ENCODE assay signal across 4 cellular contexts in genomic region chr11:63963895-63964294, GRCh38. TPM values are rescaled to one million over a fixed set of nuclear protein-coding genes. Genes with fewer than 3 reads are reported as not detected.
"Had no signal": no experiment of that assay in that cellular context is flagged by ENCODE, and none has a peak within 500 bp of the region (broad histone marks: within the 10 kb centered on the region; RNA-seq: fewer than 3 reads in every experiment).

No MANE protein-coding gene starts in this region.

RNA-seq across cellular contexts. Expression of gene RCOR2, which starts 46.9 kb away (rescaled TPM):
- total RNA-seq: mononuclear cell; naive thymus-derived CD8-positive, alpha-beta T cell had no signal
- polyA plus RNA-seq: immature natural killer cell; naive thymus-derived CD4-positive, alpha-beta T cell had no signal
